Comparison of ENCODE assay signal across 1 cellular context in the genomic region with DNA sequence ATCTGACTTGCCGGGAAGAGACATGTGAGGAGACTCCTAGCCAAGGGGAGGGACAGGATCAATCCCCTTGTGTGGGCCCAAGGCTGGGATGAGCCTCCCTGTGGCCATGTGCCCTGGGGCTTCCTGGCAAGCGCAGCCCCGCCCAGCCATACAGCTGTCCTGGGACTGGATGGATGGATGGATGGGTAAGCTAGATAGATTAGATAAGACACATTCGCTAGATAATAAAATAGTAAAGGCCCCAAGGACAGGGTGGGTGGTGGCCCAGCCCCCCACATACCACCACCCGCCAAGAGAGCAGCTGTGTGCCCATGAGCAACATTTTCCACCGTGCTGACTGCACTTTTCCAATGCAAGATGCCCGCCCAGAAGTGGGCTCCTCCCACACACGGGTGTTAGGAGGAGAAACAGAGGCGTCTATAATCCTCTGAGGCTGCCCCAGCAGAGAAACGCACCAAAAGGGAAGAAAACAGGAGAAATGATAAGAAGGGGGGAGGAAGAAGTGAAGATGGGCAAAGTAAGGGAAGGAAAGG.
TF ChIP-seq lines count a peak whose summit lies in the region.

No MANE protein-coding gene starts in this region.

TF ChIP-seq in GM12878, 131 proteins besides CTCF, POLR2A, EP300 and RAD21:
- TF ChIP-seq GABPA (IDR thresholded peaks at IDR 0.05; ENCODE audit: low read depth) (no peak), SMC3 (IDR thresholded peaks at IDR 0.05; ENCODE audit: borderline replicate concordance, low read length) (no peak), BRCA1 (IDR thresholded peaks at IDR 0.05; ENCODE audit: low read depth, low read length) (no peak)
